In genomic region chr6:96235927-96236326, GRCh38 we compare ENCODE assay signal across 18 cellular contexts.
"Had no signal": no experiment of that assay in that cellular context is flagged by ENCODE, and none has a peak within 500 bp of the region (broad histone marks: within the 10 kb centered on the region; RNA-seq: fewer than 3 reads in every experiment).

No MANE protein-coding gene starts in this region.

- H3K27ac ChIP-seq: coronary artery, gastrocnemius medialis, lower lobe of right lung, prostate gland, sigmoid colon, upper lobe of right lung had no signal

- H3K36me3 Mint-ChIP-seq: activated naive CD4-positive, alpha-beta T cell treated with anti-CD3 and anti-CD28 coated beads, Interleukin-2, amount 50 U/mL, for 72 hours; natural killer cell treated with Interleukin-12 subunit alpha and Interleukin-12 subunit beta and Interleukin-15 and Interleukin-18, amount 100 ng/mL, for 72 hours had no signal

- H3K27ac Mint-ChIP-seq: activated naive CD4-positive, alpha-beta T cell treated with anti-CD3 and anti-CD28 coated beads, Interleukin-2, amount 50 U/mL, for 72 hours; activated T-cell treated with anti-CD3 and anti-CD28 coated beads, Interleukin-2, amount 50 U/mL, for 24 hours; natural killer cell treated with Interleukin-12 subunit alpha and Interleukin-12 subunit beta and Interleukin-15 and Interleukin-18, amount 100 ng/mL, for 72 hours had no signal

- DNase-seq: activated CD4-positive, alpha-beta T cell treated with anti-CD3 and anti-CD28 coated beads, Interleukin-2, amount 50 U/mL, for 4 hours; activated effector memory CD4-positive, alpha-beta T cell treated with anti-CD3 and anti-CD28 coated beads, Interleukin-2, amount 50 U/mL, for 16 hours; activated T-cell treated with anti-CD3 and anti-CD28 coated beads, Interleukin-2, amount 50 U/mL, for 24 hours; amygdala; effector CD4-positive, alpha-beta T cell; gastrocnemius medialis; lower lobe of right lung; sigmoid colon; stimulated activated CD4-positive, alpha-beta T cell treated with anti-CD3 and anti-CD28 coated beads, Interleukin-2, amount 100 ng/mL, for 48 hours; stimulated activated CD8-positive, alpha-beta memory T cell treated with anti-CD3 and anti-CD28 coated beads, Interleukin-4, amount 100 ng/mL, for 48 hours; stimulated activated naive CD8-positive, alpha-beta T cell treated with anti-CD3 and anti-CD28 coated beads, Interleukin-15, Interleukin-2, amounts not matched to agents 100 U/mL and 50 U/mL, for 24 hours; T-helper 2 cell; upper lobe of right lung had no signal

- H3K36me3 ChIP-seq: gastrocnemius medialis, lower lobe of right lung, prostate gland, sigmoid colon, upper lobe of right lung had no signal

- H3K4me3 ChIP-seq: coronary artery, gastrocnemius medialis, lower lobe of right lung, prostate gland, sigmoid colon, upper lobe of right lung had no signal

- H3K27me3 Mint-ChIP-seq: natural killer cell treated with Interleukin-12 subunit alpha and Interleukin-12 subunit beta and Interleukin-15 and Interleukin-18, amount 100 ng/mL, for 72 hours had no signal

- H3K27me3 ChIP-seq: gastrocnemius medialis, sigmoid colon had no signal

- H3K4me3 Mint-ChIP-seq: activated T-cell treated with anti-CD3 and anti-CD28 coated beads, Interleukin-2, amount 50 U/mL, for 24 hours; natural killer cell treated with Interleukin-12 subunit alpha and Interleukin-12 subunit beta and Interleukin-15 and Interleukin-18, amount 100 ng/mL, for 72 hours had no signal

- H3K9me3 ChIP-seq: gastrocnemius medialis, lower lobe of right lung, prostate gland, sigmoid colon, upper lobe of right lung had no signal

- ATAC-seq: activated CD4-positive, CD25-positive, alpha-beta regulatory T cell treated with anti-CD3 and anti-CD28 coated beads, Interleukin-2, amount 50 U/mL, for 24 hours; activated naive CD4-positive, alpha-beta T cell treated with anti-CD3 and anti-CD28 coated beads, Interleukin-2, amount 50 U/mL, for 72 hours; gastrocnemius medialis; lower lobe of right lung; natural killer cell treated with Interleukin-12 subunit alpha and Interleukin-12 subunit beta and Interleukin-15 and Interleukin-18, amount 100 ng/mL, for 72 hours; stimulated activated naive CD8-positive, alpha-beta T cell treated with anti-CD3 and anti-CD28 coated beads, Interleukin-15, Interleukin-2, amounts not matched to agents 100 U/mL and 50 U/mL, for 24 hours; upper lobe of right lung had no signal

- H3K9me3 Mint-ChIP-seq: activated naive CD4-positive, alpha-beta T cell treated with anti-CD3 and anti-CD28 coated beads, Interleukin-2, amount 50 U/mL, for 72 hours; activated T-cell treated with anti-CD3 and anti-CD28 coated beads, Interleukin-2, amount 50 U/mL, for 24 hours had no signal

- H3K4me1 ChIP-seq: gastrocnemius medialis, lower lobe of right lung, prostate gland, sigmoid colon, upper lobe of right lung had no signal
